8 cellular contexts compared by ENCODE assay signal in genomic region chr11:60905047-60905446, GRCh38. TPM values are rescaled to one million over a fixed set of nuclear protein-coding genes. Genes with fewer than 3 reads are reported as not detected.
DNase-seq lines count a peak whose midpoint lies in the region; ATAC-seq and TF ChIP-seq lines count a peak whose summit lies in the region.

No MANE protein-coding gene starts in this region.

- H3K36me3 ChIP-seq in heart left ventricle (peaks cover 0 to 43% (median 39%) of the 10 kb centered on the region in 9 donors), uterus (no peaks in the 10 kb centered on the region)

- intact Hi-C loops in heart left ventricle (cut with DNase I) (loop anchor here in 1 of 10 donors (10.0 kb wide), 1 partner anchor 230 kb away; no protein-coding TSS in a partner anchor), left ventricle myocardium superior (cut with micrococcal nuclease) (no loop called here), uterus (cut with DNase I; ENCODE audit: low total_unique reads) (no loop called here)

- H3K4me1 ChIP-seq in heart left ventricle (peaks cover 8 to 36% (median 23%) of the 10 kb centered on the region in 12 donors), uterus (peaks cover 12 to 13% of the 10 kb centered on the region in 2 donors)

- H3K9me3 Mint-ChIP-seq in activated naive CD8-positive, alpha-beta T cell (ENCODE audit: low read depth) = no peaks in the 10 kb centered on the region

- DNase-seq in heart left ventricle (no peak), left ventricle myocardium superior (no peak), left kidney (ENCODE audit: low read depth, low spot score) (peak; percentile 17), uterus (no peak), activated gamma-delta T cell (lab: John Stamatoyannopoulos, UW) (no peak), ureter (ENCODE audit: low spot score) (no peak)

- peaks cover 36% of the 10 kb centered on the region for H3K4me1 Mint-ChIP-seq in activated naive CD8-positive, alpha-beta T cell (ENCODE audit: low read depth)

- no peak for ATAC-seq in heart left ventricle
- ATAC-seq in left ventricle myocardium superior = no peak
- no peak for ATAC-seq in HG03039 (IDR thresholded peaks at IDR 0.05; ENCODE audit: unreplicated experiment)

- H3K4me3 Mint-ChIP-seq in activated naive CD8-positive, alpha-beta T cell = peak overlapping the region; percentile 91

- H3K27me3 ChIP-seq in heart left ventricle (no peaks in the 10 kb centered on the region), uterus (no peaks in the 10 kb centered on the region)

- no peaks in the 10 kb centered on the region for H3K27me3 Mint-ChIP-seq in activated naive CD8-positive, alpha-beta T cell

- TF ChIP-seq CTCF in heart left ventricle (IDR thresholded peaks at IDR 0.05) (no peak), uterus (IDR thresholded peaks at IDR 0.05) (no peak)

- H3K9me3 ChIP-seq in heart left ventricle = no peaks in the 10 kb centered on the region
- H3K9me3 ChIP-seq in uterus = no peaks in the 10 kb centered on the region

- peak overlapping the region in 3 of 12 donors; percentile 96 to 98 (median 97) for H3K27ac ChIP-seq in heart left ventricle
- H3K27ac ChIP-seq in uterus = peak overlapping the region in 1 of 2 donors; percentile 84

- H3K27ac Mint-ChIP-seq in activated naive CD8-positive, alpha-beta T cell = peak overlapping the region; percentile 94

- H3K4me3 ChIP-seq in heart left ventricle (peak overlapping the region in 9 of 12 donors; percentile 77 to 99 (median 95)), uterus (peak overlapping the region; percentile 75 to 99)

- no peak for TF ChIP-seq POLR2A in heart left ventricle (IDR thresholded peaks at IDR 0.05)
- TF ChIP-seq POLR2A in uterus (IDR thresholded peaks at IDR 0.05) = no peak

- 50 to 61% (median 54%) methylated on average over 6 of the region's 6 CpGs for WGBS in heart left ventricle, 4 donors

- peaks cover 13% of the 10 kb centered on the region for H3K36me3 Mint-ChIP-seq in activated naive CD8-positive, alpha-beta T cell

RNA-seq across cellular contexts. Expression of gene PRPF19, which starts 1.3 kb away (rescaled TPM):
- total RNA-seq in heart left ventricle (10 to 100 TPM; 30.8 to 72.0 (median 40.8) TPM), left ventricle myocardium superior (41.5 TPM), uterus (10 to 100 TPM; 19.4 to 70.1 (median 50.2) TPM), ureter (113 TPM)
- 10 to 100 TPM; 35.5 to 62.2 TPM for polyA plus RNA-seq in heart left ventricle

RNA-seq across cellular contexts. Expression of gene TMEM109, which starts 8.9 kb away (rescaled TPM):
- total RNA-seq in heart left ventricle (100 to 1,000 TPM in 4 of 9 donors, 10 to 100 TPM in 5; 82.9 to 123 (median 96.3) TPM), left ventricle myocardium superior (97.0 TPM), uterus (100 to 1,000 TPM in 1 of 4 donors, 10 to 100 TPM in 3; 37.1 to 155 (median 75.3) TPM), ureter (86.8 TPM)
- 100 to 1,000 TPM in 1 of 2 donors, 10 to 100 TPM in 1; 71.8 to 131 TPM for polyA plus RNA-seq in heart left ventricle

RNA-seq across cellular contexts. Expression of gene TMEM132A, which starts 19.2 kb away (rescaled TPM):
- 10 to 100 TPM in 2 of 9 donors, 1 to 10 TPM in 7; 3.1 to 16.1 (median 8.5) TPM for total RNA-seq in heart left ventricle
- polyA plus RNA-seq in heart left ventricle = 1 to 10 TPM; 7.0 to 8.9 TPM
- total RNA-seq in left ventricle myocardium superior = 5.9 TPM
- 10 to 100 TPM in 2 of 4 donors, under 1 TPM in 2; under 0.01 to 47.7 (median 7.7) TPM for total RNA-seq in uterus
- total RNA-seq in ureter = 8.0 TPM

RNA-seq across cellular contexts. Expression of gene ZP1, which starts 37.7 kb away (rescaled TPM):
- under 1 TPM in 2 of 9 donors, not detected in 7; 0.30 to 0.95 TPM for total RNA-seq in heart left ventricle
- under 1 TPM; 0.15 to 0.33 TPM for polyA plus RNA-seq in heart left ventricle
- total RNA-seq in left ventricle myocardium superior = not detected
- not detected for total RNA-seq in uterus
- not detected for total RNA-seq in ureter

RNA-seq across cellular contexts. Expression of gene SLC15A3, which starts 46.9 kb away (rescaled TPM):
- total RNA-seq in heart left ventricle (10 to 100 TPM; 11.9 to 85.1 (median 19.1) TPM), left ventricle myocardium superior (16.8 TPM), uterus (10 to 100 TPM in 3 of 4 donors, 1 to 10 TPM in 1; 5.9 to 44.5 (median 28.7) TPM), ureter (32.3 TPM)
- 10 to 100 TPM; 14.8 to 26.4 TPM for polyA plus RNA-seq in heart left ventricle
